1 cellular context compared by ENCODE assay signal in the genomic region with DNA sequence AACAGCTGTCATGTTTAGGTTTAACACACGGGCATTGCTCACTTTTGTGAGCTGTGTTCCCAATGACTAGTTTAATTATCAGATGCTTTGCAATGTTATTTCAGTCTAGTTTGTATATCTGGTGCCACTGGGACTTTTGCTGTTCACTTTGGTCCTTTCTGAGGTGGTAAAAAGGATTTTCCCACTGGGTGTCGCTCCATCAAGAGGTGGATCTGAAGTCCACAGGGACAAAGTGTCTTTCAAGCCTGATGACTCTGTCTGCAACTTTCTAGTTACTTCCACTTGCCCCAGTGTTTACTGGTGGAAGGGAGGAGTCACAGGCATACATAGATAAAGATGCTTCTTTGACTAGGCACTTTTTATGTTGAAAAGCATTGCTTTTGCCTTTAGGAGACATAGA.
TF ChIP-seq lines count a peak whose summit lies in the region.

No MANE protein-coding gene starts in this region.

TF ChIP-seq in IMR-90, 13 proteins besides CTCF, POLR2A, EP300 and RAD21 (continued from another document):
- TF ChIP-seq, protein P1, sequence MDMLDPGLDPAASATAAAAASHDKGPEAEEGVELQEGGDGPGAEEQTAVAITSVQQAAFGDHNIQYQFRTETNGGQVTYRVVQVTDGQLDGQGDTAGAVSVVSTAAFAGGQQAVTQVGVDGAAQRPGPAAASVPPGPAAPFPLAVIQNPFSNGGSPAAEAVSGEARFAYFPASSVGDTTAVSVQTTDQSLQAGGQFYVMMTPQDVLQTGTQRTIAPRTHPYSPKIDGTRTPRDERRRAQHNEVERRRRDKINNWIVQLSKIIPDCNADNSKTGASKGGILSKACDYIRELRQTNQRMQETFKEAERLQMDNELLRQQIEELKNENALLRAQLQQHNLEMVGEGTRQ (IDR thresholded peaks at IDR 0.05; ENCODE audit: low read depth, low read length), result no peak
- TF ChIP-seq MAFK (IDR thresholded peaks at IDR 0.05; ENCODE audit: low read depth, low read length), result no peak
- TF ChIP-seq SMC3 (IDR thresholded peaks at IDR 0.05; ENCODE audit: low read depth, low read length), result no peak
- TF ChIP-seq CHD1 (IDR thresholded peaks at IDR 0.05; ENCODE audit: low read depth, low read length), result no peak
- TF ChIP-seq CEBPB (IDR thresholded peaks at IDR 0.05; ENCODE audit: low read depth, low read length), result no peak
- TF ChIP-seq MAZ (IDR thresholded peaks at IDR 0.05; ENCODE audit: borderline replicate concordance, low read depth, low read length), result no peak
- no peak for TF ChIP-seq MXI1 (IDR thresholded peaks at IDR 0.05; ENCODE audit: borderline replicate concordance, low read depth, low read length)
- no peak for TF ChIP-seq RCOR1 (IDR thresholded peaks at IDR 0.05; ENCODE audit: insufficient replicate concordance, low read length)
